ENCODE assay signal across 13 cellular contexts in the genomic region with DNA sequence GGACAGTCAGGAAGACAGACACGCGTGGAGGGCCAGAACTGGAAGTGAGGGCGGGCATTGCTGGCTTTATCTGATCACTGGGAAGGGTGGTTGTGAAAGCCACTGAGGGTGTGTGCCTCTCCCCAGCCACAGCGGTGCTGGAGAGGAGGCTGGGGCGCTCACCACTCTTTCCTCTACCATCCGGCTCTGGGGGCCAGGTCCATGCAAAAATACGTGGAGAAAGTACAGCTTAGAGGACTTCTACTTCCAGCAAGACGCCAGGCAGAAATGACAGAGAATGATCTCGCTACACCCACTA.
A peak's percentile ranks its signal among the peaks of the same experiment; 100 is the strongest.
DNase-seq lines count a peak whose midpoint lies in the region; ATAC-seq and TF ChIP-seq lines count a peak whose summit lies in the region.
"Had no signal": no experiment of that assay in that cellular context is flagged by ENCODE, and none has a peak within 500 bp of the region (broad histone marks: within the 10 kb centered on the region; RNA-seq: fewer than 3 reads in every experiment).

No MANE protein-coding gene starts in this region.

- peak; percentile 1 for TF ChIP-seq CTCF in GM12864 (IDR thresholded peaks at IDR 0.05; ENCODE audit: low read depth, low read length, missing control alignments)
- TF ChIP-seq CTCF in WTC11 (IDR thresholded peaks at IDR 0.05) = no peak
- no peak for TF ChIP-seq CTCF in neural crest cell (conservative IDR thresholded peaks at IDR 0.05)
- no peak for TF ChIP-seq CTCF in dorsolateral prefrontal cortex (IDR thresholded peaks at IDR 0.05 in 54 of 56, conservative IDR thresholded peaks at IDR 0.05 in 2 of 56; ENCODE audit: low read depth in 1 of 56, partially characterized antibody in 56 of 56)

- H3K4me3 ChIP-seq in GM12864 (ENCODE audit: low read depth, low read length) (no peak overlapping the region), dorsolateral prefrontal cortex (no peak overlapping the region)
- H3K4me3 ChIP-seq: SJSA1 had no signal

- H3K4me3 Mint-ChIP-seq in WTC11 (no peak overlapping the region), neural crest cell (no peak overlapping the region)
- H3K4me3 Mint-ChIP-seq: H9 had no signal

- no peak for ATAC-seq in WTC11
- ATAC-seq in HG03108 (IDR thresholded peaks at IDR 0.05; ENCODE audit: unreplicated experiment) = no peak
- ATAC-seq in GM19328 (IDR thresholded peaks at IDR 0.05; ENCODE audit: unreplicated experiment) = no peak

- CTCF ChIA-PET in WTC11 (lab: Charles Lee) = interaction anchor here (0.6 to 4.9 kb wide), 42 partner anchors 10 to 553 kb away, joined by 3 to 44 read pairs (median 10); a partner anchor contains a TSS

- POLR2A ChIA-PET in WTC11 (lab: Charles Lee) = no interaction called here

- H3K27ac ChIP-seq in dorsolateral prefrontal cortex = no peak overlapping the region
- H3K27ac ChIP-seq: SJSA1 had no signal

- H3K4me1 Mint-ChIP-seq in WTC11 (peaks cover 21% of the 10 kb centered on the region), neural crest cell (no peaks in the 10 kb centered on the region)

- intact Hi-C loops in dorsolateral prefrontal cortex (cut with DNase I) = loop anchor here (2.0 to 5.0 kb wide), 3 partner anchors 213 to 366 kb away; no protein-coding TSS in a partner anchor

- H3K27me3 ChIP-seq in dorsolateral prefrontal cortex = no peaks in the 10 kb centered on the region
- H3K27me3 ChIP-seq: BE2C, SJSA1 had no signal

- H3K36me3 Mint-ChIP-seq in WTC11 (no peaks in the 10 kb centered on the region), neural crest cell (ENCODE audit: low read depth) (no peaks in the 10 kb centered on the region)

- H3K27me3 Mint-ChIP-seq in WTC11 (ENCODE audit: low read depth) = peaks cover 3% of the 10 kb centered on the region; the same call in 1 of the 2 replicates
- H3K27me3 Mint-ChIP-seq in neural crest cell (ENCODE audit: low read depth) = no peaks in the 10 kb centered on the region

- peak overlapping the region; percentile 42; the same call in 1 of the 2 replicates for H3K27ac Mint-ChIP-seq in WTC11
- H3K27ac Mint-ChIP-seq in neural crest cell (ENCODE audit: unreplicated experiment) = peak overlapping the region; percentile 52

- H3K9me3 Mint-ChIP-seq in WTC11 (no peaks in the 10 kb centered on the region), neural crest cell (no peaks in the 10 kb centered on the region)

- DNase-seq in NCI-H2227 (lab: John Stamatoyannopoulos, UW; ENCODE audit: unreplicated experiment) (peak; percentile 27), NCI-H2227 treated with DMSO at 0.1 percent for 48 hours (lab: John Stamatoyannopoulos, UW) (no peak), GM12864 (ENCODE audit: low read depth) (no peak), WTC11 (ENCODE audit: low spot score) (no peak), neural crest cell (ENCODE audit: low read depth, low spot score) (no peak), dorsolateral prefrontal cortex (no peak)
- DNase-seq: 8988T, Right ventricle myocardium superior had no signal

TF ChIP-seq in WTC11, 78 proteins besides CTCF, POLR2A, EP300 and RAD21:
- TF ChIP-seq FOXP1 (CRISPR knock-in tag; IDR thresholded peaks at IDR 0.05; ENCODE audit: borderline replicate concordance) (no peak), GABPB1 (CRISPR knock-in tag; IDR thresholded peaks at IDR 0.05) (no peak), TEAD1 (CRISPR knock-in tag; IDR thresholded peaks at IDR 0.05) (no peak), ZNF396 (CRISPR knock-in tag; IDR thresholded peaks at IDR 0.05; ENCODE audit: borderline replicate concordance) (no peak), ZNF423 (CRISPR knock-in tag; IDR thresholded peaks at IDR 0.05) (no peak), NR2C2 (CRISPR knock-in tag; IDR thresholded peaks at IDR 0.05) (no peak)
- TF ChIP-seq, protein P1, sequence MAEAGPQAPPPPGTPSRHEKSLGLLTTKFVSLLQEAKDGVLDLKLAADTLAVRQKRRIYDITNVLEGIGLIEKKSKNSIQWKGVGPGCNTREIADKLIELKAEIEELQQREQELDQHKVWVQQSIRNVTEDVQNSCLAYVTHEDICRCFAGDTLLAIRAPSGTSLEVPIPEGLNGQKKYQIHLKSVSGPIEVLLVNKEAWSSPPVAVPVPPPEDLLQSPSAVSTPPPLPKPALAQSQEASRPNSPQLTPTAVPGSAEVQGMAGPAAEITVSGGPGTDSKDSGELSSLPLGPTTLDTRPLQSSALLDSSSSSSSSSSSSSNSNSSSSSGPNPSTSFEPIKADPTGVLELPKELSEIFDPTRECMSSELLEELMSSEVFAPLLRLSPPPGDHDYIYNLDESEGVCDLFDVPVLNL (CRISPR knock-in tag; IDR thresholded peaks at IDR 0.05; ENCODE audit: borderline replicate concordance, low read depth) = no peak
- TF ChIP-seq, protein P2, sequence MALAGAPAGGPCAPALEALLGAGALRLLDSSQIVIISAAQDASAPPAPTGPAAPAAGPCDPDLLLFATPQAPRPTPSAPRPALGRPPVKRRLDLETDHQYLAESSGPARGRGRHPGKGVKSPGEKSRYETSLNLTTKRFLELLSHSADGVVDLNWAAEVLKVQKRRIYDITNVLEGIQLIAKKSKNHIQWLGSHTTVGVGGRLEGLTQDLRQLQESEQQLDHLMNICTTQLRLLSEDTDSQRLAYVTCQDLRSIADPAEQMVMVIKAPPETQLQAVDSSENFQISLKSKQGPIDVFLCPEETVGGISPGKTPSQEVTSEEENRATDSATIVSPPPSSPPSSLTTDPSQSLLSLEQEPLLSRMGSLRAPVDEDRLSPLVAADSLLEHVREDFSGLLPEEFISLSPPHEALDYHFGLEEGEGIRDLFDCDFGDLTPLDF (CRISPR knock-in tag; IDR thresholded peaks at IDR 0.05) = no peak
- TF ChIP-seq, protein P3, sequence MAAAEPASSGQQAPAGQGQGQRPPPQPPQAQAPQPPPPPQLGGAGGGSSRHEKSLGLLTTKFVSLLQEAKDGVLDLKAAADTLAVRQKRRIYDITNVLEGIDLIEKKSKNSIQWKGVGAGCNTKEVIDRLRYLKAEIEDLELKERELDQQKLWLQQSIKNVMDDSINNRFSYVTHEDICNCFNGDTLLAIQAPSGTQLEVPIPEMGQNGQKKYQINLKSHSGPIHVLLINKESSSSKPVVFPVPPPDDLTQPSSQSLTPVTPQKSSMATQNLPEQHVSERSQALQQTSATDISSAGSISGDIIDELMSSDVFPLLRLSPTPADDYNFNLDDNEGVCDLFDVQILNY (CRISPR knock-in tag; IDR thresholded peaks at IDR 0.05) = no peak
